ENCODE assay signal across 9 cellular contexts in the genomic region with DNA sequence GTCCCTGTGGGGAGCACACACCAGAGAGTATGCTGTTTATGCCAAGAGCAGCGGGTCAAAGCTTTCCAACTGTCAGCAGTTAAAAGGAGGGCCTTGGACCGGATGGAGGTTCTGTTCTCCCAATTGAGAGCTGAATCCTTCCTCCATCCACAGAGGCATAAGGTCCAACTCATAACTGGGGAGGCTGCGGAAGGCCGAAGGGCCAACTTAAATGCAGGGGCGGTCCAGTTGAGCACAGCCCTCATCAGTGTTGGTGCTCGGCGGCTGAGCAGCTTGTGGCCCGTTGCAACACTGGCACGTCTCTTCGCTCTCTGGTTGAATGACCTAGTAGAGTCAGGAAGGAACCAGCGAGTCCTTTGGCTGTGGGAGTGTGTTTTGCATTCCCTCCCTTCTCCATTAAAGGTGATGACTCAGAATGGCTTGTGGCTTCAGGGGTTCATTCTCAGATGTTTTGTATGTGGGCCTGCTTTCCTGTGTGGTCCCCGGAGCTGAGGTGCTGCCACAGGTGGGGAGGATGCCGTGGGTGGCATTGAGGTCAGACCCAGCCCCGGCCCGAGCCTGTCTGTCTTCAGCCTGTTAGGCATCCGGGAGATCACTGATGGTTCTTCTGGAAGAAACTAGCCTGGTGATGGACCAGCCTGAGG. TPM values are rescaled to one million over a fixed set of nuclear protein-coding genes. Genes with fewer than 3 reads are reported as not detected.
DNase-seq lines count a peak whose midpoint lies in the region; ATAC-seq and TF ChIP-seq lines count a peak whose summit lies in the region.
"Had no signal": no experiment of that assay in that cellular context is flagged by ENCODE, and none has a peak within 500 bp of the region (broad histone marks: within the 10 kb centered on the region; RNA-seq: fewer than 3 reads in every experiment).

No MANE protein-coding gene starts in this region.

- ATAC-seq in HG03342 (IDR thresholded peaks at IDR 0.05; ENCODE audit: unreplicated experiment) (peak; percentile 61), lower lobe of right lung (peak; percentile 35 to 50), HG03175 (IDR thresholded peaks at IDR 0.05; ENCODE audit: unreplicated experiment) (no peak), GM19463 (IDR thresholded peaks at IDR 0.05; ENCODE audit: unreplicated experiment) (no peak)

- no peaks in the 10 kb centered on the region for H3K27me3 Mint-ChIP-seq in CD4-positive, alpha-beta memory T cell

- POLR2A ChIA-PET in CD4-positive, alpha-beta memory T cell (lab: Charles Lee; ENCODE audit: partially characterized antibody): interaction anchor here (0.6 to 3.9 kb wide), 10 partner anchors 12 to 141 kb away, joined by 3 to 17 read pairs (median 6); a partner anchor contains a TSS

- H3K36me3 ChIP-seq in CD4-positive, alpha-beta memory T cell (ENCODE audit: insufficient read depth, low read length): no peaks in the 10 kb centered on the region
- peaks cover 17% of the 10 kb centered on the region for H3K36me3 ChIP-seq in lower lobe of right lung

- peaks cover 31 to 58% (median 45%) of the 10 kb centered on the region in 4 donors for H3K4me1 Mint-ChIP-seq in CD4-positive, alpha-beta memory T cell

- TF ChIP-seq CTCF in lower lobe of right lung (IDR thresholded peaks at IDR 0.05): no peak

- H3K9me3 ChIP-seq in CD4-positive, alpha-beta memory T cell (ENCODE audit: control insufficient read depth in 1 of 2, low read length in 2 of 2): no peaks in the 10 kb centered on the region
- H3K9me3 ChIP-seq in lower lobe of right lung: no peaks in the 10 kb centered on the region

- no peaks in the 10 kb centered on the region for H3K9me3 Mint-ChIP-seq in CD4-positive, alpha-beta memory T cell
- H3K9me3 Mint-ChIP-seq: activated B cell treated with CpG ODN at 0.5 μM for 24 hours had no signal

- DNase-seq in CD4-positive, alpha-beta memory T cell: peak; percentile 73 to 80 (median 79)
- peak; percentile 51 for DNase-seq in activated T-cell treated with anti-CD3 and anti-CD28 coated beads for 48 hours (ENCODE audit: low read depth)
- DNase-seq in lower lobe of right lung: no peak
- no peak for DNase-seq in epidermal melanocyte (ENCODE audit: insufficient read length, low spot score)
- no peak for DNase-seq in AG08396 (ENCODE audit: low spot score)
- DNase-seq: activated B cell treated with CpG ODN at 0.5 μM for 24 hours had no signal

- H3K27me3 ChIP-seq in CD4-positive, alpha-beta memory T cell (ENCODE audit: insufficient read depth, low read length): no peaks in the 10 kb centered on the region
- H3K27me3 ChIP-seq in lower lobe of right lung (ENCODE audit: low read depth): no peaks in the 10 kb centered on the region

- CTCF ChIA-PET in CD4-positive, alpha-beta memory T cell (lab: Charles Lee; ENCODE audit: partially characterized antibody): interaction anchor here (0.7 to 4.3 kb wide), 8 partner anchors 9 to 217 kb away, joined by 3 to 50 read pairs (median 4); no protein-coding TSS in a partner anchor

- no peaks in the 10 kb centered on the region for H3K36me3 Mint-ChIP-seq in CD4-positive, alpha-beta memory T cell

- H3K27ac Mint-ChIP-seq in CD4-positive, alpha-beta memory T cell: peak overlapping the region; percentile 19 to 87 (median 54)
- H3K27ac Mint-ChIP-seq: activated B cell treated with CpG ODN at 0.5 μM for 24 hours had no signal

- intact Hi-C loops in CD4-positive, alpha-beta memory T cell (cut with micrococcal nuclease): loop anchor here (2.0 to 5.0 kb wide), 4 partner anchors 19 to 53 kb away; a partner anchor contains a TSS
- intact Hi-C loops in lower lobe of right lung (cut with DNase I): no loop called here

- peak overlapping the region in 7 of 8 donors; percentile 52 to 83 (median 70) for H3K4me3 Mint-ChIP-seq in CD4-positive, alpha-beta memory T cell
- H3K4me3 Mint-ChIP-seq: activated B cell treated with CpG ODN at 0.5 μM for 24 hours had no signal

- no peak overlapping the region for H3K4me3 ChIP-seq in CD4-positive, alpha-beta memory T cell (ENCODE audit: low read length in 2 of 2)
- H3K4me3 ChIP-seq in lower lobe of right lung: no peak overlapping the region

- no peak overlapping the region for H3K27ac ChIP-seq in CD4-positive, alpha-beta memory T cell (ENCODE audit: low read depth, low read length)
- no peak overlapping the region for H3K27ac ChIP-seq in lower lobe of right lung

- peaks cover 44% of the 10 kb centered on the region for H3K4me1 ChIP-seq in CD4-positive, alpha-beta memory T cell (ENCODE audit: insufficient read depth, low read length)
- H3K4me1 ChIP-seq in lower lobe of right lung: no peaks in the 10 kb centered on the region

RNA-seq across cellular contexts. Expression of a gene that starts 44.8 kb away (rescaled TPM):
- not detected for total RNA-seq in CD4-positive, alpha-beta memory T cell
- polyA plus RNA-seq in CD4-positive, alpha-beta memory T cell: not detected
- 43.1 TPM for total RNA-seq in lower lobe of right lung
- total RNA-seq: activated B cell treated with CpG ODN at 0.5 μM for 24 hours had no signal

RNA-seq across cellular contexts. Expression of a gene that starts 54.4 kb away (rescaled TPM):
- under 1 TPM in 1 of 2 experiments, not detected in 1; 0.17 TPM for total RNA-seq in CD4-positive, alpha-beta memory T cell
- polyA plus RNA-seq in CD4-positive, alpha-beta memory T cell: under 1 TPM in 1 of 2 donors, not detected in 1; 0.21 TPM
- 45.3 TPM for total RNA-seq in lower lobe of right lung
- total RNA-seq: activated B cell treated with CpG ODN at 0.5 μM for 24 hours had no signal

Comparison
In these comparisons a context has a peak if more than half of its experiments do, and no peak if none do; other contexts are left out.
1. DNase-seq: peak in CD4-positive, alpha-beta memory T cell (5 of 5) and activated T-cell treated with anti-CD3 and anti-CD28 coated beads for 48 hours (single experiment); none in lower lobe of right lung (single experiment), epidermal melanocyte (single experiment) and AG08396 (single experiment).
2. ATAC-seq: peak in HG03342 (single experiment) and lower lobe of right lung (2 of 2); none in HG03175 (single experiment) and GM19463 (single experiment).
3. RNA of a gene that starts 44.8 kb away (total RNA-seq): 43.1 TPM in lower lobe of right lung (single experiment); not detected in CD4-positive, alpha-beta memory T cell; every median in the first group is over 10 times any median in the second.
4. RNA of a gene that starts 54.4 kb away (total RNA-seq): 45.3 TPM in lower lobe of right lung (single experiment); 0.17 TPM in CD4-positive, alpha-beta memory T cell; every median in the first group is over 10 times any median in the second.